ENCODE assay signal across 8 cellular contexts in genomic region chr3:32501785-32502088, GRCh38. TPM values are rescaled to one million over a fixed set of nuclear protein-coding genes. Genes with fewer than 3 reads are reported as not detected.
A peak's percentile ranks its signal among the peaks of the same experiment; 100 is the strongest.
DNase-seq lines count a peak whose midpoint lies in the region; ATAC-seq, FAIRE-seq and TF ChIP-seq lines count a peak whose summit lies in the region.

No MANE protein-coding gene starts in this region.

- TF ChIP-seq CTCF in neutrophil (IDR thresholded peaks at IDR 0.05): no peak

- no peak for DNase-seq in Karpas-422
- DNase-seq in effector memory CD4-positive, alpha-beta T cell: no peak
- DNase-seq in H54 (ENCODE audit: insufficient read length, low spot score): no peak
- DNase-seq in erythroblast (lab: John Stamatoyannopoulos, UW): no peak

- no peak overlapping the region for H2AFZ ChIP-seq in Karpas-422 (ENCODE audit: low read length)

- no peaks in the 10 kb centered on the region for H3K9me2 ChIP-seq in Karpas-422 (replicated peaks; ENCODE audit: insufficient read depth, low read length)

- H3K9me3 ChIP-seq in Karpas-422 (ENCODE audit: low read length) (no peaks in the 10 kb centered on the region), neutrophil (no peaks in the 10 kb centered on the region)
- H3K9me3 ChIP-seq in effector memory CD4-positive, alpha-beta T cell (ENCODE audit: control insufficient read depth, low read length): no peaks in the 10 kb centered on the region

- H3K36me3 ChIP-seq in Karpas-422 (ENCODE audit: insufficient read depth, low read length) (0 out of 2 replicates have a peak, but pooled peaks cover 3% of the 10 kb centered on the region), neutrophil (peaks cover 11% of the 10 kb centered on the region)
- no peaks in the 10 kb centered on the region for H3K36me3 ChIP-seq in effector memory CD4-positive, alpha-beta T cell (ENCODE audit: control insufficient read depth, insufficient read depth, low read length)

- ATAC-seq in HG02798 (IDR thresholded peaks at IDR 0.05; ENCODE audit: poor library complexity, unreplicated experiment): no peak
- no peak for ATAC-seq in activated CD4-positive, CD25-positive, alpha-beta regulatory T cell treated with anti-CD3 and anti-CD28 coated beads, Interleukin-2, amount 50 U/mL, for 24 hours

- H3K79me2 ChIP-seq in Karpas-422 (ENCODE audit: low read length): peaks cover 57% of the 10 kb centered on the region

- H3K27ac ChIP-seq in Karpas-422 (ENCODE audit: low read length) (peak overlapping the region; percentile 76), neutrophil (peak overlapping the region; percentile 97)
- H3K27ac ChIP-seq in effector memory CD4-positive, alpha-beta T cell (ENCODE audit: insufficient read depth, low read length, poor library complexity, severe bottlenecking): peak overlapping the region; percentile 96

- H3K4me3 ChIP-seq in GM08714 (ENCODE audit: low read length) (peak overlapping the region; percentile 84), Karpas-422 (ENCODE audit: low read length) (peak overlapping the region; percentile 87), neutrophil (ENCODE audit: low read depth in 1 of 2, low read length in 1 of 2) (peak overlapping the region; percentile 75 to 95)
- peak overlapping the region; percentile 96 for H3K4me3 ChIP-seq in effector memory CD4-positive, alpha-beta T cell (ENCODE audit: insufficient read depth, low read depth, low read length, poor library complexity, severe bottlenecking)

- TF ChIP-seq POLR2A in H54 (IDR thresholded peaks at IDR 0.05; ENCODE audit: low read depth, low read length): no peak
- TF ChIP-seq POLR2A in erythroblast (IDR thresholded peaks at IDR 0.05; ENCODE audit: low read length): no peak

- H3K9ac ChIP-seq in Karpas-422 (ENCODE audit: low read length): peak overlapping the region; percentile 94

- no peak for FAIRE-seq in H54 (lab: Jason Lieb, UNC)

- H3K4me1 ChIP-seq in Karpas-422 (ENCODE audit: low read length) (peaks cover 53% of the 10 kb centered on the region), neutrophil (ENCODE audit: control insufficient read depth in 1 of 2, insufficient read depth in 1 of 2, low read depth in 1 of 2, low read length in 1 of 2) (peaks cover 43 to 50% of the 10 kb centered on the region in 2 experiments)
- H3K4me1 ChIP-seq in effector memory CD4-positive, alpha-beta T cell (ENCODE audit: control insufficient read depth, insufficient read depth, low read length, poor library complexity, severe bottlenecking): peaks cover 3% of the 10 kb centered on the region

- peak overlapping the region; percentile 96 for H3K4me2 ChIP-seq in Karpas-422 (ENCODE audit: low read depth, low read length, poor library complexity, severe bottlenecking)

- no peaks in the 10 kb centered on the region for H4K20me1 ChIP-seq in Karpas-422 (ENCODE audit: insufficient read depth, low read depth, low read length)

- H3K27me3 ChIP-seq in Karpas-422 (ENCODE audit: low read length) (no peaks in the 10 kb centered on the region), neutrophil (no peaks in the 10 kb centered on the region)
- H3K27me3 ChIP-seq in effector memory CD4-positive, alpha-beta T cell (replicated peaks; ENCODE audit: control insufficient read depth, insufficient read depth, low read length, poor library complexity, severe bottlenecking): no peaks in the 10 kb centered on the region

RNA-seq across cellular contexts. Expression of gene CMTM6, which starts 0.9 kb away (rescaled TPM):
- 73.4 and 171 TPM in 2 replicates for total RNA-seq in Karpas-422 (2014; rRNA removed; shearing (Covaris generic); ENCODE audit: low replicate concordance)
